In the genomic region with DNA sequence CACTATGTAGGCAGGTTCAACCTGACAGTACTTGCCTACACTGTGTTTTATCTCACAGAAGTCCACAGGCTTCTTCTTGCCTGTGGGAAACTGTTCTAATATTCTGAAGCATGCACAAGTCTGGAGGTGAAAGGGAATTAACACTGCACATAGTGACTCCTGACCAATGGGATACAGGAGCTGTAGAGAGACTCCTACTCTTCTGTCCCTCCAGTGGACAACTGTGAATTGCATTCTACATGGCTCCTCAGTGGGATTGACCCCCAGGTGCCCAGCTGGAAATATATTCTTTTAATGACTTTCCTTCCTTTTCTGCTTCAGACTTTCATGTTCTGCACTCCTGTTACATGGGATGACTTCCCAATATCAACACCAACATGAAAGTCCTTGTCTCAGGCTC, we compare ENCODE assay signal across 9 cellular contexts. TPM values are rescaled to one million over a fixed set of nuclear protein-coding genes. Genes with fewer than 3 reads are reported as not detected.
DNase-seq lines count a peak whose midpoint lies in the region; ATAC-seq, FAIRE-seq and TF ChIP-seq lines count a peak whose summit lies in the region.
"Had no signal": no experiment of that assay in that cellular context is flagged by ENCODE, and none has a peak within 500 bp of the region (broad histone marks: within the 10 kb centered on the region; RNA-seq: fewer than 3 reads in every experiment).

No MANE protein-coding gene starts in this region.

- no peaks in the 10 kb centered on the region for H3K4me1 ChIP-seq in heart right ventricle
- no peaks in the 10 kb centered on the region for H3K4me1 ChIP-seq in Loucy (ENCODE audit: insufficient read depth, low read length, poor library complexity, severe bottlenecking)

- H3F3A ChIP-seq in Loucy (ENCODE audit: low read depth): no peaks in the 10 kb centered on the region

- H3K36me3 ChIP-seq in heart right ventricle (no peaks in the 10 kb centered on the region), Loucy (ENCODE audit: insufficient read depth, low read length) (no peaks in the 10 kb centered on the region)

- no peaks in the 10 kb centered on the region for H4K20me1 ChIP-seq in Loucy (ENCODE audit: insufficient read depth, low read length, poor library complexity, severe bottlenecking)

- no peak overlapping the region for H3K27ac ChIP-seq in heart right ventricle

- TF ChIP-seq CTCF in heart right ventricle (IDR thresholded peaks at IDR 0.05) (peak in 5 of 9 donors; percentile 22 to 38 (median 29)), Loucy (conservative IDR thresholded peaks at IDR 0.05; ENCODE audit: low read length) (peak; percentile 49)

- H3K9ac ChIP-seq in Loucy (ENCODE audit: low read depth, low read length, poor library complexity, severe bottlenecking): no peak overlapping the region

- intact Hi-C loops in heart right ventricle (cut with DNase I): no loop called here
- intact Hi-C loops in left ventricle myocardium superior (cut with micrococcal nuclease): no loop called here

- FAIRE-seq in GM19239 (lab: Jason Lieb, UNC): no peak
- FAIRE-seq: frontal cortex had no signal

- H3K9me3 ChIP-seq in heart right ventricle (no peaks in the 10 kb centered on the region), Loucy (ENCODE audit: insufficient read depth, low read depth, low read length) (no peaks in the 10 kb centered on the region)

- no peaks in the 10 kb centered on the region for H3K9me2 ChIP-seq in Loucy (replicated peaks; ENCODE audit: low read depth, low read length)

- H3K27me3 ChIP-seq in heart right ventricle: no peaks in the 10 kb centered on the region
- no peaks in the 10 kb centered on the region for H3K27me3 ChIP-seq in Loucy (ENCODE audit: insufficient read depth, low read length, poor library complexity, severe bottlenecking)

- H2AFZ ChIP-seq in Loucy (ENCODE audit: low read length): no peak overlapping the region

- DNase-seq in heart right ventricle (no peak), left ventricle myocardium superior (no peak), NCI-H2081 treated with DMSO at 0.1 percent for 48 hours (lab: John Stamatoyannopoulos, UW) (no peak), GM19239 (ENCODE audit: insufficient read length, low spot score) (no peak)
- DNase-seq in activated CD8-positive, alpha-beta memory T cell treated with anti-CD3 and anti-CD28 coated beads, Interleukin-2, amount 50 U/mL, for 4 hours: no peak

- ATAC-seq in heart right ventricle: peak in 1 of 8 donors; percentile 67
- no peak for ATAC-seq in left ventricle myocardium superior
- ATAC-seq in esophagus mucosa: peak; percentile 77
- no peak for ATAC-seq in GM19324 (IDR thresholded peaks at IDR 0.05; ENCODE audit: low FRiP score, unreplicated experiment)

- H3K79me2 ChIP-seq in Loucy (ENCODE audit: insufficient read depth, low read length): no peaks in the 10 kb centered on the region

- no peak overlapping the region for H3K4me3 ChIP-seq in heart right ventricle
- H3K4me3 ChIP-seq in Loucy (ENCODE audit: low read length, poor library complexity, severe bottlenecking): no peak overlapping the region

- H3K4me2 ChIP-seq in Loucy (ENCODE audit: low read depth, low read length, poor library complexity, severe bottlenecking): peak overlapping the region; percentile 5

RNA-seq across cellular contexts. Expression of gene YIPF6, which starts 8.2 kb away (rescaled TPM):
- 10 to 100 TPM; 28.9 to 35.0 (median 29.4) TPM for total RNA-seq in heart right ventricle
- polyA plus RNA-seq in heart right ventricle: 10 to 100 TPM in 1 of 2 donors, 1 to 10 TPM in 1; 8.0 to 12.5 TPM
- 34.5 TPM for total RNA-seq in left ventricle myocardium superior
- total RNA-seq in esophagus mucosa: 24.0 TPM

RNA-seq across cellular contexts. Expression of gene OPHN1, which starts 57.3 kb away (rescaled TPM):
- 1 to 10 TPM; 3.4 to 7.1 (median 5.4) TPM for total RNA-seq in heart right ventricle
- 1 to 10 TPM; 2.1 to 2.7 TPM for polyA plus RNA-seq in heart right ventricle
- total RNA-seq in left ventricle myocardium superior: 3.8 TPM
- 4.7 TPM for total RNA-seq in esophagus mucosa
